ENCODE assay signal across 8 cellular contexts in genomic region chr10:43417950-43418768, GRCh38. TPM values are rescaled to one million over a fixed set of nuclear protein-coding genes. Genes with fewer than 3 reads are reported as not detected.
DNase-seq lines count a peak whose midpoint lies in the region; TF ChIP-seq lines count a peak whose summit lies in the region.

No MANE protein-coding gene starts in this region.

- H3K79me2 ChIP-seq in PC-9 (ENCODE audit: low read depth) = no peaks in the 10 kb centered on the region

- peaks cover 4% of the 10 kb centered on the region for H3K36me3 Mint-ChIP-seq in activated CD4-positive, alpha-beta memory T cell treated with anti-CD3 and anti-CD28 coated beads for 36 hours
- peaks cover 5% of the 10 kb centered on the region for H3K36me3 Mint-ChIP-seq in nephron (ENCODE audit: low read depth)

- peak overlapping the region; percentile 97 for H3K27ac Mint-ChIP-seq in activated CD4-positive, alpha-beta memory T cell treated with anti-CD3 and anti-CD28 coated beads for 36 hours
- peak overlapping the region in 2 of 3 experiments; percentile 70 to 79 for H3K27ac Mint-ChIP-seq in nephron

- BruUV-seq in PC-9 (replicated peaks; lab: Mats Ljungman, UMichigan) = no TSS peak

- H3K27me3 Mint-ChIP-seq in activated CD4-positive, alpha-beta memory T cell treated with anti-CD3 and anti-CD28 coated beads for 36 hours = no peaks in the 10 kb centered on the region
- no peaks in the 10 kb centered on the region for H3K27me3 Mint-ChIP-seq in nephron (ENCODE audit: low read depth)

- H2AFZ ChIP-seq in PC-9 = no peak overlapping the region

- TF ChIP-seq POLR2A in GM15510 (IDR thresholded peaks at IDR 0.05; ENCODE audit: borderline replicate concordance, extremely low read depth, insufficient read length) = peak; percentile 24

- no peak overlapping the region for H3K4me2 ChIP-seq in PC-9

- H3K4me1 Mint-ChIP-seq in activated CD4-positive, alpha-beta memory T cell treated with anti-CD3 and anti-CD28 coated beads for 36 hours (ENCODE audit: low read depth) = peaks cover 39% of the 10 kb centered on the region
- H3K4me1 Mint-ChIP-seq in nephron = peaks cover 11% of the 10 kb centered on the region

- H3K27ac ChIP-seq in PC-9 = no peak overlapping the region

- CTCF ChIA-PET in activated CD4-positive, alpha-beta memory T cell treated with anti-CD3 and anti-CD28 coated beads for 36 hours (lab: Charles Lee) = interaction anchor here (1.6 kb wide), 1 partner anchor 11 kb away, joined by 5 read pairs; no protein-coding TSS in a partner anchor
- CTCF ChIA-PET in PC-9 (lab: Charles Lee) = no interaction called here

- H3K4me3 Mint-ChIP-seq in activated CD4-positive, alpha-beta memory T cell treated with anti-CD3 and anti-CD28 coated beads for 36 hours = peak overlapping the region; percentile 61
- H3K4me3 Mint-ChIP-seq in nephron = no peak overlapping the region

- POLR2A ChIA-PET in activated CD4-positive, alpha-beta memory T cell treated with anti-CD3 and anti-CD28 coated beads for 36 hours (lab: Charles Lee) = interaction anchor here (0.6 to 3.9 kb wide), 7 partner anchors 9 to 84 kb away, joined by 3 to 40 read pairs (median 3); partner anchors contain the start of gene HNRNPF
- POLR2A ChIA-PET in PC-9 (lab: Charles Lee; ENCODE audit: unreplicated experiment) = no interaction called here

- no peaks in the 10 kb centered on the region for H3K9me3 ChIP-seq in PC-9 (ENCODE audit: insufficient read depth, low read depth)

- DNase-seq in HT1080 (ENCODE audit: low read depth) = peak; percentile 44
- peak; percentile 80 for DNase-seq in activated CD4-positive, alpha-beta memory T cell treated with anti-CD3 and anti-CD28 coated beads for 36 hours
- DNase-seq in LoVo (ENCODE audit: low spot score) = no peak
- DNase-seq in GM03348 (ENCODE audit: low spot score) = no peak
- DNase-seq in PC-9 = no peak
- DNase-seq in H4 (ENCODE audit: low spot score) = no peak

- H3F3A ChIP-seq in PC-9 (ENCODE audit: insufficient read depth, low read depth) = peaks cover 35% of the 10 kb centered on the region

- no peaks in the 10 kb centered on the region for H3K36me3 ChIP-seq in PC-9 (ENCODE audit: low read depth)

- H3K4me1 ChIP-seq in PC-9 (replicated peaks; ENCODE audit: insufficient read depth) = peaks cover 14% of the 10 kb centered on the region

- intact Hi-C loops in activated CD4-positive, alpha-beta memory T cell treated with anti-CD3 and anti-CD28 coated beads for 36 hours (cut with micrococcal nuclease) = no loop called here
- intact Hi-C loops in PC-9 (cut with micrococcal nuclease; ENCODE audit: unreplicated experiment) = no loop called here

- peaks cover 2% of the 10 kb centered on the region for H3K9me3 Mint-ChIP-seq in activated CD4-positive, alpha-beta memory T cell treated with anti-CD3 and anti-CD28 coated beads for 36 hours
- no peaks in the 10 kb centered on the region for H3K9me3 Mint-ChIP-seq in nephron

- H4K20me1 ChIP-seq in PC-9 (ENCODE audit: insufficient read depth) = no peaks in the 10 kb centered on the region

- H3K4me3 ChIP-seq in PC-9 = no peak overlapping the region

- no peaks in the 10 kb centered on the region for H3K9me2 ChIP-seq in PC-9 (ENCODE audit: insufficient read depth)

- no peak for TF ChIP-seq CTCF in nephron (IDR thresholded peaks at IDR 0.05; ENCODE audit: unreplicated experiment in 3 of 3)
- no peak for TF ChIP-seq CTCF in PC-9 (conservative IDR thresholded peaks at IDR 0.05)

- H3K27me3 ChIP-seq in PC-9 (ENCODE audit: insufficient read depth, low read depth) = no peaks in the 10 kb centered on the region

RNA-seq across cellular contexts. Expression of gene HNRNPF, which starts 9.2 kb away (rescaled TPM):
- 325 and 365 TPM in 2 replicates for total RNA-seq in HT1080 (2014; rRNA removed; shearing (Covaris generic))
- polyA plus RNA-seq in HT1080 (2015; cell fraction: cytosol; rRNA removed) = 216 and 231 TPM in 2 replicates
- polyA plus RNA-seq in HT1080 (2015; cell fraction: nucleus; rRNA removed) = 289 and 314 TPM in 2 replicates
- total RNA-seq in activated CD4-positive, alpha-beta memory T cell treated with anti-CD3 and anti-CD28 coated beads for 36 hours = 100 to 1,000 TPM; 504 to 518 TPM
- total RNA-seq in PC-9 (2021) = 267 and 337 TPM in 2 replicates
- 238 and 256 TPM in 2 replicates for total RNA-seq in H4 (2014; rRNA removed; shearing (Covaris generic))

RNA-seq across cellular contexts. Expression of gene ZNF487, which starts 18.8 kb away (rescaled TPM):
- 1.0 and 1.4 TPM in 2 replicates for total RNA-seq in HT1080 (2014; rRNA removed; shearing (Covaris generic))
- 1.2 TPM in 2 replicates for polyA plus RNA-seq in HT1080 (2015; cell fraction: cytosol; rRNA removed)
- polyA plus RNA-seq in HT1080 (2015; cell fraction: nucleus; rRNA removed) = 0.49 and 0.57 TPM in 2 replicates
- 1 to 10 TPM; 2.2 to 2.6 TPM for total RNA-seq in activated CD4-positive, alpha-beta memory T cell treated with anti-CD3 and anti-CD28 coated beads for 36 hours
- total RNA-seq in PC-9 (2021) = 11.8 and 14.5 TPM in 2 replicates
- total RNA-seq in H4 (2014; rRNA removed; shearing (Covaris generic)) = 0.66 and 1.4 TPM in 2 replicates

RNA-seq across cellular contexts. Expression of gene FXYD4, which starts 46.7 kb away (rescaled TPM):
- total RNA-seq in HT1080 (2014; rRNA removed; shearing (Covaris generic)) = not detected in 2 replicates
- not detected in 2 replicates for polyA plus RNA-seq in HT1080 (2015; cell fraction: cytosol; rRNA removed)
- polyA plus RNA-seq in HT1080 (2015; cell fraction: nucleus; rRNA removed) = not detected in 2 replicates
- total RNA-seq in activated CD4-positive, alpha-beta memory T cell treated with anti-CD3 and anti-CD28 coated beads for 36 hours = not detected
- total RNA-seq in PC-9 (2021) = not detected in 2 replicates
- not detected in 2 replicates for total RNA-seq in H4 (2014; rRNA removed; shearing (Covaris generic))

Comparison
In these comparisons a context has a peak if more than half of its experiments do, and no peak if none do; other contexts are left out.
1. DNase-seq: peak in HT1080 (single experiment) and activated CD4-positive, alpha-beta memory T cell treated with anti-CD3 and anti-CD28 coated beads for 36 hours (single experiment); none in LoVo (single experiment), GM03348 (single experiment), PC-9 (0 of 2) and H4 (single experiment).